8 cellular contexts compared by ENCODE assay signal in genomic region chr11:33997473-33998347, GRCh38. TPM values are rescaled to one million over a fixed set of nuclear protein-coding genes. Genes with fewer than 3 reads are reported as not detected.
DNase-seq lines count a peak whose midpoint lies in the region; ATAC-seq and TF ChIP-seq lines count a peak whose summit lies in the region.

No MANE protein-coding gene starts in this region.

- H3K4me3 ChIP-seq in Caco-2 (ENCODE audit: low read depth, low read length), result peak overlapping the region; percentile 20; the same call in 1 of the 2 replicates
- H3K4me3 ChIP-seq in HUES6 (ENCODE audit: low read depth, low read length), result peak overlapping the region; percentile 9; the same call in 1 of the 2 replicates
- peak overlapping the region; percentile 62 for H3K4me3 ChIP-seq in adipocyte (ENCODE audit: low read length)

- no peak for TF ChIP-seq CTCF in Caco-2 (IDR thresholded peaks at IDR 0.05; ENCODE audit: insufficient read depth in 1 of 2, low read depth in 1 of 2, low read length in 1 of 2, severe bottlenecking in 1 of 2, unreplicated experiment in 1 of 2)

- H3K4me3 Mint-ChIP-seq in Caco-2 (ENCODE audit: unreplicated experiment), result peak overlapping the region; percentile 63

- no peak overlapping the region for H3K9ac ChIP-seq in HUES6 (ENCODE audit: low read length)
- H3K9ac ChIP-seq in adipocyte (ENCODE audit: low read length), result no peak overlapping the region

- H3K9me3 Mint-ChIP-seq in Caco-2 (ENCODE audit: unreplicated experiment), result no peaks in the 10 kb centered on the region

- intact Hi-C loops in Caco-2 (cut with micrococcal nuclease; ENCODE audit: unreplicated experiment), result loop anchor here (1.0 to 5.0 kb wide), 5 partner anchors 54 to 362 kb away; partner anchors contain the start of genes CAPRIN1 and NAT10

- no peak overlapping the region for H3K27ac Mint-ChIP-seq in Caco-2 (ENCODE audit: unreplicated experiment)

- no peaks in the 10 kb centered on the region for H3K36me3 Mint-ChIP-seq in Caco-2 (ENCODE audit: insufficient read depth, unreplicated experiment)

- POLR2A ChIA-PET in Caco-2 (lab: Charles Lee), result no interaction called here
- POLR2A ChIA-PET in HEK293T (lab: Yijun Ruan, JAX), result interaction anchor here (0.8 to 1.8 kb wide), 4 partner anchors 9 to 107 kb away, joined by 3 to 9 read pairs (median 4); partner anchors contain the start of gene NAT10

- H3K4me1 ChIP-seq in Caco-2, result no peaks in the 10 kb centered on the region; the same call in 1 of the 2 replicates
- peaks cover 8% of the 10 kb centered on the region for H3K4me1 ChIP-seq in HUES6 (ENCODE audit: control insufficient read depth, insufficient read depth, low read length)
- peaks cover 9% of the 10 kb centered on the region for H3K4me1 ChIP-seq in adipocyte (ENCODE audit: control insufficient read depth, insufficient read depth, low read length)

- BruUV-seq in Caco-2 (replicated peaks; lab: Mats Ljungman, UMichigan), result no TSS peak

- H3K9me3 ChIP-seq in Caco-2 (no peaks in the 10 kb centered on the region), HUES6 (ENCODE audit: control insufficient read depth, insufficient read depth, low read depth, low read length) (no peaks in the 10 kb centered on the region), adipocyte (ENCODE audit: control insufficient read depth, low read length) (no peaks in the 10 kb centered on the region)

- no peak for ATAC-seq in GM18861 (IDR thresholded peaks at IDR 0.05; ENCODE audit: unreplicated experiment)

- CTCF ChIA-PET in Caco-2 (lab: Charles Lee), result interaction anchor here (1.0 to 1.4 kb wide), 3 partner anchors 10 to 360 kb away, joined by 3 to 7 read pairs (median 4); partner anchors contain the start of genes ABTB2 and NAT10
- CTCF ChIA-PET in HEK293T (lab: Yijun Ruan, JAX), result interaction anchor here (0.6 to 2.9 kb wide), 10 partner anchors 9 to 1093 kb away, joined by 3 to 28 read pairs (median 4); no protein-coding TSS in a partner anchor

- H3K27ac ChIP-seq in HUES6 (ENCODE audit: low read depth, low read length), result no peak overlapping the region

- peaks cover 13% of the 10 kb centered on the region for H3K4me1 Mint-ChIP-seq in Caco-2 (ENCODE audit: low read depth, unreplicated experiment)

- DNase-seq in Caco-2, result no peak
- peak; percentile 6 for DNase-seq in adipocyte (ENCODE audit: low read depth)
- DNase-seq in medulla oblongata (ENCODE audit: extremely low spot score), result peak; percentile 26
- DNase-seq in HEK293T (ENCODE audit: extremely low spot score), result no peak
- DNase-seq in HuH-7 (ENCODE audit: low spot score), result no peak
- no peak for DNase-seq in NCI-H2107 (lab: John Stamatoyannopoulos, UW)

- peaks cover 4% of the 10 kb centered on the region for H3K27me3 Mint-ChIP-seq in Caco-2 (ENCODE audit: insufficient read depth, unreplicated experiment)

- H3K27me3 ChIP-seq in Caco-2 (replicated peaks; ENCODE audit: control insufficient read depth, insufficient read depth, low read length), result no peaks in the 10 kb centered on the region
- H3K27me3 ChIP-seq in HUES6 (ENCODE audit: control insufficient read depth, insufficient read depth, low read length), result peaks cover 20% of the 10 kb centered on the region
- peaks cover 5% of the 10 kb centered on the region for H3K27me3 ChIP-seq in adipocyte (replicated peaks; ENCODE audit: control insufficient read depth, insufficient read depth, low read length)

- H3K36me3 ChIP-seq in Caco-2 (ENCODE audit: control insufficient read depth, insufficient read depth, low read length), result no peaks in the 10 kb centered on the region
- no peaks in the 10 kb centered on the region for H3K36me3 ChIP-seq in HUES6 (ENCODE audit: control insufficient read depth, insufficient read depth, low read length)
- no peaks in the 10 kb centered on the region for H3K36me3 ChIP-seq in adipocyte (ENCODE audit: control insufficient read depth, insufficient read depth, low read length, severe bottlenecking)

TF ChIP-seq in HEK293T, 16 proteins besides CTCF, POLR2A, EP300 and RAD21:
- TF ChIP-seq SP1 (IDR thresholded peaks at IDR 0.05), result no peak
- no peak for TF ChIP-seq SUZ12 (IDR thresholded peaks at IDR 0.05)
- no peak for TF ChIP-seq FOXA1 (IDR thresholded peaks at IDR 0.05)
- no peak for TF ChIP-seq ARNT (IDR thresholded peaks at IDR 0.05)

RNA-seq across cellular contexts. Expression of gene CAPRIN1, which starts 53.8 kb away (rescaled TPM):
- total RNA-seq in Caco-2 (2022), result 217 and 224 TPM in 2 replicates

Comparison
In these comparisons a context has a peak if more than half of its experiments do, and no peak if none do; other contexts are left out.
1. DNase-seq: peak in adipocyte (single experiment) and medulla oblongata (single experiment); none in Caco-2 (0 of 2), HEK293T (single experiment), HuH-7 (single experiment) and NCI-H2107 (single experiment).
2. H3K4me3 ChIP-seq: peak in every context shown above with its lines; median percentile 62 in adipocyte; 20 in Caco-2; 9 in HUES6.